Comparison of ENCODE assay signal across 1 cellular context in genomic region chr5:135113323-135113722, GRCh38.
TF ChIP-seq lines count a peak whose summit lies in the region.

No MANE protein-coding gene starts in this region.

TF ChIP-seq in H1, 55 proteins besides CTCF, POLR2A, EP300 and RAD21 (continued from another document):
- no peak for TF ChIP-seq USF2 (IDR thresholded peaks at IDR 0.05; ENCODE audit: low read length)
- TF ChIP-seq MAFK (IDR thresholded peaks at IDR 0.05; ENCODE audit: low read depth, low read length) = no peak
- no peak for TF ChIP-seq HDAC2 (IDR thresholded peaks at IDR 0.05; ENCODE audit: borderline replicate concordance in 1 of 2, low read depth in 2 of 2, low read length in 2 of 2)
- TF ChIP-seq ATF3 (IDR thresholded peaks at IDR 0.05; ENCODE audit: insufficient read depth, low read depth, low read length) = no peak
- TF ChIP-seq ATF2 (IDR thresholded peaks at IDR 0.05; ENCODE audit: low read length) = no peak
- TF ChIP-seq SP2 (IDR thresholded peaks at IDR 0.05; ENCODE audit: low read length) = no peak
- TF ChIP-seq GTF2F1 (IDR thresholded peaks at IDR 0.05; ENCODE audit: borderline replicate concordance, low read depth, low read length) = no peak
- no peak for TF ChIP-seq CHD7 (IDR thresholded peaks at IDR 0.05; ENCODE audit: insufficient replicate concordance, low read length)
- no peak for TF ChIP-seq RNF2 (IDR thresholded peaks at IDR 0.05; ENCODE audit: borderline replicate concordance, low read depth, low read length, missing control alignments, poor library complexity, severe bottlenecking)
- no peak for TF ChIP-seq JUND (IDR thresholded peaks at IDR 0.05; ENCODE audit: low read length)
- no peak for TF ChIP-seq ASH2L (IDR thresholded peaks at IDR 0.05; ENCODE audit: low read length)
TF ChIP-seq in H1: peak in this region for 0.
